In genomic region chr1:150626150-150626549, GRCh38 we compare ENCODE assay signal across 10 cellular contexts. TPM values are rescaled to one million over a fixed set of nuclear protein-coding genes. Genes with fewer than 3 reads are reported as not detected.
A peak's percentile ranks its signal among the peaks of the same experiment; 100 is the strongest.
DNase-seq lines count a peak whose midpoint lies in the region; ATAC-seq and TF ChIP-seq lines count a peak whose summit lies in the region.
"Had no signal": no experiment of that assay in that cellular context is flagged by ENCODE, and none has a peak within 500 bp of the region (broad histone marks: within the 10 kb centered on the region; RNA-seq: fewer than 3 reads in every experiment).

No MANE protein-coding gene starts in this region.

- H3K27ac ChIP-seq in temporal lobe (ENCODE audit: low read depth, low read length) = peak overlapping the region; percentile 80
- H3K27ac ChIP-seq in right lobe of liver = no peak overlapping the region

- H3K27me3 Mint-ChIP-seq in activated naive CD8-positive, alpha-beta T cell treated with anti-CD3 and anti-CD28 coated beads for 36 hours = no peaks in the 10 kb centered on the region
- H3K27me3 Mint-ChIP-seq in memory B cell = no peaks in the 10 kb centered on the region
- H3K27me3 Mint-ChIP-seq in chondrocyte (ENCODE audit: low read depth) = no peaks in the 10 kb centered on the region

- TF ChIP-seq POLR2A in right lobe of liver (IDR thresholded peaks at IDR 0.05) = no peak

- H3K4me1 Mint-ChIP-seq in activated naive CD8-positive, alpha-beta T cell treated with anti-CD3 and anti-CD28 coated beads for 36 hours = peaks cover 53% of the 10 kb centered on the region
- H3K4me1 Mint-ChIP-seq in memory B cell = peaks cover 12% of the 10 kb centered on the region
- H3K4me1 Mint-ChIP-seq in chondrocyte (ENCODE audit: low read depth) = peaks cover 15% of the 10 kb centered on the region

- WGBS in right lobe of liver (ENCODE audit: insufficient coverage, low coverage, low lambda C conversion rate, missing lambda C conversion rate) = 92% methylated on average over 2 of the region's 2 CpGs

- peaks cover 34% of the 10 kb centered on the region for H3K36me3 Mint-ChIP-seq in activated naive CD8-positive, alpha-beta T cell treated with anti-CD3 and anti-CD28 coated beads for 36 hours
- peaks cover 24% of the 10 kb centered on the region for H3K36me3 Mint-ChIP-seq in memory B cell
- peaks cover 23% of the 10 kb centered on the region for H3K36me3 Mint-ChIP-seq in chondrocyte (ENCODE audit: low read depth)

- peak; percentile 54 for DNase-seq in stimulated activated CD4-positive, alpha-beta T cell treated with anti-CD3 and anti-CD28 coated beads, Interleukin-1b, Interleukin-23, amount 100 ng/mL, for 48 hours
- no peak for DNase-seq in stimulated activated CD4-positive, alpha-beta T cell treated with anti-CD3 and anti-CD28 coated beads, Interleukin-12 subunit alpha, Interleukin-12 subunit beta, amount 100 ng/mL, for 4 hours
- DNase-seq in activated naive CD8-positive, alpha-beta T cell treated with anti-CD3 and anti-CD28 coated beads for 36 hours = no peak
- DNase-seq in memory B cell (ENCODE audit: low spot score in 2 of 2) (no peak), right lobe of liver (no peak), chondrocyte (ENCODE audit: low spot score) (no peak)
- DNase-seq: BE2C, NCI-H524 had no signal

- no peak overlapping the region for H3K4me3 Mint-ChIP-seq in activated naive CD8-positive, alpha-beta T cell treated with anti-CD3 and anti-CD28 coated beads for 36 hours
- H3K4me3 Mint-ChIP-seq in memory B cell (no peak overlapping the region), chondrocyte (ENCODE audit: unreplicated experiment) (no peak overlapping the region)

- no peaks in the 10 kb centered on the region for H3K9me3 ChIP-seq in right lobe of liver
- H3K9me3 ChIP-seq: BE2C had no signal

- no peak overlapping the region for H3K4me3 ChIP-seq in right lobe of liver

- peaks cover 2 to 18% (median 9%) of the 10 kb centered on the region in 4 donors for H3K4me1 ChIP-seq in right lobe of liver
- H3K4me1 ChIP-seq: BE2C had no signal

- no peak for ATAC-seq in memory B cell (ENCODE audit: low read depth)
- ATAC-seq in HG03342 (IDR thresholded peaks at IDR 0.05; ENCODE audit: unreplicated experiment) = no peak
- ATAC-seq in right lobe of liver = no peak

- TF ChIP-seq CTCF in right lobe of liver (IDR thresholded peaks at IDR 0.05) (no peak), chondrocyte (IDR thresholded peaks at IDR 0.05) (no peak)

- H3K27me3 ChIP-seq in right lobe of liver = no peaks in the 10 kb centered on the region
- H3K27me3 ChIP-seq: BE2C had no signal

- H3K27ac Mint-ChIP-seq in activated naive CD8-positive, alpha-beta T cell treated with anti-CD3 and anti-CD28 coated beads for 36 hours = peak overlapping the region; percentile 25
- H3K27ac Mint-ChIP-seq in memory B cell = peak overlapping the region; percentile 54
- H3K27ac Mint-ChIP-seq in chondrocyte (ENCODE audit: unreplicated experiment) = no peak overlapping the region

- intact Hi-C loops in right lobe of liver (cut with DNase I) = no loop called here

- H3K36me3 ChIP-seq in right lobe of liver = peaks cover 0 to 49% (median 25%) of the 10 kb centered on the region in 4 donors

- no peaks in the 10 kb centered on the region for H3K9me3 Mint-ChIP-seq in activated naive CD8-positive, alpha-beta T cell treated with anti-CD3 and anti-CD28 coated beads for 36 hours
- H3K9me3 Mint-ChIP-seq in memory B cell (no peaks in the 10 kb centered on the region), chondrocyte (ENCODE audit: low read depth) (no peaks in the 10 kb centered on the region)

RNA-seq across cellular contexts. Expression of gene ENSA, which starts 3.3 kb away (rescaled TPM):
- total RNA-seq in activated naive CD8-positive, alpha-beta T cell treated with anti-CD3 and anti-CD28 coated beads for 36 hours = 100 to 1,000 TPM; 195 to 214 TPM
- total RNA-seq in temporal lobe (77.2 TPM), right lobe of liver (100 to 1,000 TPM in 2 of 6 experiments, 10 to 100 TPM in 4; 60.4 to 166 (median 71.2) TPM), chondrocyte (85.5 to 125 TPM (median 85.7 TPM) in 3 replicates)

RNA-seq across cellular contexts. Expression of gene MCL1, which starts 46.7 kb away (rescaled TPM):
- total RNA-seq in activated naive CD8-positive, alpha-beta T cell treated with anti-CD3 and anti-CD28 coated beads for 36 hours = 100 to 1,000 TPM; 209 to 217 TPM
- total RNA-seq in temporal lobe (89.7 TPM), right lobe of liver (100 to 1,000 TPM in 5 of 6 experiments, 10 to 100 TPM in 1; 83.6 to 266 (median 158) TPM), chondrocyte (211 to 264 TPM (median 255 TPM) in 3 replicates)
